16 cellular contexts compared by ENCODE assay signal in the genomic region with DNA sequence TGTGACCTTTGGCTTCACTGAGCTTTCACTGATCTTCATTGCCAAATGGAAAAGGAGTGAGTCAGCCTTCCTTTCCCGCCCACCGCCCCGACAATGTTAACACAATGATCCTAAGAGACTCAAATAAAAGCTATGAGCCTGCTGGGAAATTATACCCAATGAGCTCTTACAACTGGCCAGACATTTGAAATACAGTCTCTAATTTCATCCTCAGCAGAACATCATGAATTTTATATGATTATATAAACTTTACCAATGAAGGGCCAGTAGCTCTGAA.
DNase-seq lines count a peak whose midpoint lies in the region; ATAC-seq lines count a peak whose summit lies in the region.
"Had no signal": no experiment of that assay in that cellular context is flagged by ENCODE, and none has a peak within 500 bp of the region (broad histone marks: within the 10 kb centered on the region; RNA-seq: fewer than 3 reads in every experiment).

No MANE protein-coding gene starts in this region.

- ATAC-seq in HG03378 (IDR thresholded peaks at IDR 0.05; ENCODE audit: unreplicated experiment) (no peak), HG03457 (IDR thresholded peaks at IDR 0.05; ENCODE audit: unreplicated experiment) (no peak), GM18873 (IDR thresholded peaks at IDR 0.05; ENCODE audit: low FRiP score, unreplicated experiment) (no peak), HG02840 (IDR thresholded peaks at IDR 0.05; ENCODE audit: low FRiP score, unreplicated experiment) (no peak)
- ATAC-seq: WTC11 had no signal

- DNase-seq in AG08395 (ENCODE audit: low spot score) (peak; percentile 17), LoVo (ENCODE audit: low spot score) (peak; percentile 40), dermis microvascular lymphatic vessel endothelial cell (ENCODE audit: low read depth in 2 of 2) (peak; percentile 79 to 86), lung microvascular endothelial cell (ENCODE audit: low read depth in 2 of 2) (peak; percentile 83 to 84)
- DNase-seq: CD4-positive, CD25-positive, alpha-beta regulatory T cell; cerebellar nuclear complex; H9; KG1; retina; SJCRH30; upper lobe of left lung had no signal

Comparison
In these comparisons a context has a peak if more than half of its experiments do, and no peak if none do; other contexts are left out.
1. DNase-seq: peak in every context shown above with its lines; median percentile 84 in lung microvascular endothelial cell; 82 in dermis microvascular lymphatic vessel endothelial cell; 40 in LoVo; 17 in AG08395.